25 cellular contexts compared by ENCODE assay signal in the genomic region with DNA sequence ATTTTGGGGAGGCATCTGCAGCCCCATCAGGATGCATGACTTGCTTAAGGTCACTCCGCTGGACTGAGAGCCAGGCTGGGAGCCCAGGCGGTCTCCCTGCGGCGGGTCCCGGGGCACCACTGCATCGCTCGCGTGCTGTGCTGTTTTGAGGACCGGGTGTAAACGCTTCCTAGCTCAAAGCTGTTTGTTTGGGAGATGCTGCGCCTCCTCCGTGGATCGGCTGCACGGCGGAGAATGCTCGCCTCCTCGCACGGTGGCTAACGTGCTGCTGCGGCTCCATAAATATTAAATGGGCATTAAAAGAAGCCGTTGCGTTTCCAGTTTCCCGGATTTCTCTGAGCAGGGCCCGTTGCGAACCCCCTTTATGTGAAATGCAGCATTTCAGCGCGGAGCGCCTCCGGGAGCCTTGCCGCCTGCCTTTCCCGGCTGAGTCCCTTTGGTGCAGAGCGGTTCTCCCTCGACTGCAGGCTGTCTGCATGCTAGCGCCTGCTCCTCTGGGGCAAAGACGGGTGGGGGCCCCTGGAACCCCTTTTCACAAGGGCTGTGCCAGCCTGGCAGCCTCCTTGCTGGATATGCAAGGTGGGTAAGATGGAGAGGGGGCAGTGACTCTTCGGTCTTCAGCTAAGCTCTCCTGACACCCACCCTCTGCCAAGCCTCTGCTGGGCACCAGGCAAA. TPM values are rescaled to one million over a fixed set of nuclear protein-coding genes. Genes with fewer than 3 reads are reported as not detected.
"Had no signal": no experiment of that assay in that cellular context is flagged by ENCODE, and none has a peak within 500 bp of the region (broad histone marks: within the 10 kb centered on the region; RNA-seq: fewer than 3 reads in every experiment).

No MANE protein-coding gene starts in this region.

- H3K4me3 ChIP-seq: MG63 had no signal

- H3K9me3 Mint-ChIP-seq: activated naive CD4-positive, alpha-beta T cell treated with anti-CD3 and anti-CD28 coated beads for 36 hours; activated T-cell treated with anti-CD3 and anti-CD28 coated beads, Interleukin-2, amount 50 U/mL, for 4 hours; T-helper 1 cell treated with Interleukin-12 subunit alpha and Interleukin-12 subunit beta and Interleukin-4 antibody, amounts not matched to agents 30 μg/mL and 1 μg/mL, for 36 hours; WTC11 had no signal

- ATAC-seq: activated CD8-positive, alpha-beta T cell treated with anti-CD3 and anti-CD28 coated beads, Interleukin-2, amount 10 ng/mL, durations not matched to agents 7 days and 5 days; activated T-cell treated with anti-CD3 and anti-CD28 coated beads, Interleukin-2, amount 50 U/mL, for 4 hours; HepG2; Panc1; WTC11 had no signal

- H3K9me3 ChIP-seq: MG63 had no signal

- H3K27ac ChIP-seq: brain microvascular endothelial cell, RWPE1 had no signal

- H3K27ac Mint-ChIP-seq: activated CD8-positive, alpha-beta T cell treated with anti-CD3 and anti-CD28 coated beads, Interleukin-2, amount 10 ng/mL, durations not matched to agents 7 days and 5 days; activated naive CD4-positive, alpha-beta T cell treated with anti-CD3 and anti-CD28 coated beads for 36 hours; activated naive CD8-positive, alpha-beta T cell; T-helper 1 cell treated with Interleukin-12 subunit alpha and Interleukin-12 subunit beta and Interleukin-4 antibody, amounts not matched to agents 30 μg/mL and 1 μg/mL, for 36 hours; WTC11 had no signal

- H3K4me3 Mint-ChIP-seq: activated CD8-positive, alpha-beta T cell treated with anti-CD3 and anti-CD28 coated beads, Interleukin-2, amount 10 ng/mL, durations not matched to agents 7 days and 5 days; activated naive CD4-positive, alpha-beta T cell treated with anti-CD3 and anti-CD28 coated beads for 36 hours; activated naive CD8-positive, alpha-beta T cell; activated T-cell treated with anti-CD3 and anti-CD28 coated beads, Interleukin-2, amount 50 U/mL, for 4 hours; T-helper 1 cell treated with Interleukin-12 subunit alpha and Interleukin-12 subunit beta and Interleukin-4 antibody, amounts not matched to agents 30 μg/mL and 1 μg/mL, for 36 hours; WTC11 had no signal

- DNase-seq: activated CD4-positive, alpha-beta T cell treated with anti-CD3 and anti-CD28 coated beads for 48 hours; activated CD4-positive, alpha-beta T cell treated with anti-CD3 and anti-CD28 coated beads, Interleukin-2, amount 50 U/mL, for 4 hours; activated CD4-positive, CD25-positive, alpha-beta regulatory T cell treated with anti-CD3 and anti-CD28 coated beads, Interleukin-2, amount 50 U/mL, for 72 hours; activated CD8-positive, alpha-beta T cell treated with anti-CD3 and anti-CD28 coated beads, Interleukin-2, amount 10 ng/mL, durations not matched to agents 7 days and 5 days; activated effector memory CD4-positive, alpha-beta T cell treated with anti-CD3 and anti-CD28 coated beads, Interleukin-2, amount 50 U/mL, for 16 hours; activated naive CD4-positive, alpha-beta T cell treated with anti-CD3 and anti-CD28 coated beads for 36 hours; activated T-cell treated with anti-CD3 and anti-CD28 coated beads, Interleukin-2, amount 50 U/mL, for 4 hours; brain microvascular endothelial cell; MG63; MV-4-11; NCI-H1092 treated with DMSO at 0.1 percent for 48 hours; NCI-H1436; NCI-H1694 treated with DMSO at 0.1 percent for 48 hours; NCI-H2029 treated with DMSO at 0.1 percent for 48 hours; NCI-H510A treated with DMSO at 0.1 percent for 48 hours; NCI-H69; NK-92 treated with Interleukin-12 subunit alpha and Interleukin-12 subunit beta, amount 100 ng/mL, for 24 hours; OCI-M1; SHP77 treated with DMSO at 0.1 percent for 48 hours had no signal

- H3K36me3 Mint-ChIP-seq: activated naive CD8-positive, alpha-beta T cell; WTC11 had no signal

- H3K4me1 Mint-ChIP-seq: WTC11 had no signal

- H3K27me3 ChIP-seq: brain microvascular endothelial cell, MG63 had no signal

- H3K27me3 Mint-ChIP-seq: activated naive CD8-positive, alpha-beta T cell had no signal

- H3K36me3 ChIP-seq: brain microvascular endothelial cell, MG63 had no signal

RNA-seq across cellular contexts. Expression of gene MPPED1, which starts 9.3 kb away (rescaled TPM):
- total RNA-seq: activated CD8-positive, alpha-beta T cell treated with anti-CD3 and anti-CD28 coated beads, Interleukin-2, amount 10 ng/mL, durations not matched to agents 7 days and 5 days; activated naive CD4-positive, alpha-beta T cell treated with anti-CD3 and anti-CD28 coated beads for 36 hours; activated T-cell treated with anti-CD3 and anti-CD28 coated beads, Interleukin-2, amount 50 U/mL, for 4 hours; HepG2 had no signal
